ENCODE assay signal across 14 cellular contexts in genomic region chr11:16669799-16670415, GRCh38.
DNase-seq lines count a peak whose midpoint lies in the region; ATAC-seq, FAIRE-seq and TF ChIP-seq lines count a peak whose summit lies in the region.
"Had no signal": no experiment of that assay in that cellular context is flagged by ENCODE, and none has a peak within 500 bp of the region (broad histone marks: within the 10 kb centered on the region; RNA-seq: fewer than 3 reads in every experiment).

No MANE protein-coding gene starts in this region.

- DNase-seq in ACHN (peak; percentile 34), HTR-8/SVneo (ENCODE audit: insufficient read length, low spot score) (peak; percentile 47), WTC11 (ENCODE audit: low spot score) (peak; percentile 41), iris pigment epithelial cell (ENCODE audit: low read depth) (peak; percentile 36), NCI-H345 treated with DMSO at 0.1 percent for 48 hours (lab: John Stamatoyannopoulos, UW; ENCODE audit: unreplicated experiment) (no peak), NCI-H82 treated with DMSO at 0.1 percent for 48 hours (lab: John Stamatoyannopoulos, UW; ENCODE audit: unreplicated experiment) (no peak)
- DNase-seq in stimulated activated CD4-positive, alpha-beta T cell treated with anti-CD3 and anti-CD28 coated beads, Interleukin-4, amount 100 ng/mL, for 24 hours = no peak
- no peak for DNase-seq in stimulated activated naive B cell treated with anti-CD40 and anti-IgM and Interleukin-4, amounts not matched to agents 10 μg/mL and 1 μg/mL and 100 μg/mL, for 72 hours
- DNase-seq: activated CD4-positive, alpha-beta T cell treated with anti-CD3 and anti-CD28 coated beads, Interleukin-2, amount 50 U/mL, for 1 hour; effector memory CD8-positive, alpha-beta T cell; NCI-H526; stimulated activated naive CD4-positive, alpha-beta T cell had no signal

- H3K4me1 Mint-ChIP-seq in WTC11 = peaks cover 5% of the 10 kb centered on the region
- no peaks in the 10 kb centered on the region for H3K4me1 Mint-ChIP-seq in stimulated activated naive B cell treated with anti-CD40 and anti-IgM and Interleukin-4, amounts not matched to agents 10 μg/mL and 1 μg/mL and 100 μg/mL, for 72 hours
- H3K4me1 Mint-ChIP-seq: activated naive CD4-positive, alpha-beta T cell treated with anti-CD3 and anti-CD28 coated beads, Interleukin-2, amount 50 U/mL, for 24 hours; B cell had no signal

- H3K27me3 Mint-ChIP-seq in WTC11 (ENCODE audit: low read depth) = peaks cover 3% of the 10 kb centered on the region
- peaks cover 0 to 5% of the 10 kb centered on the region in 2 donors for H3K27me3 Mint-ChIP-seq in stimulated activated naive B cell treated with anti-CD40 and anti-IgM and Interleukin-4, amounts not matched to agents 10 μg/mL and 1 μg/mL and 100 μg/mL, for 72 hours

- POLR2A ChIA-PET in WTC11 (lab: Charles Lee) = no interaction called here

- peaks cover 23% of the 10 kb centered on the region for H3K36me3 Mint-ChIP-seq in WTC11
- peaks cover 0 to 4% of the 10 kb centered on the region in 2 donors for H3K36me3 Mint-ChIP-seq in stimulated activated naive B cell treated with anti-CD40 and anti-IgM and Interleukin-4, amounts not matched to agents 10 μg/mL and 1 μg/mL and 100 μg/mL, for 72 hours

- ATAC-seq in WTC11 = peak; percentile 98
- ATAC-seq in stimulated activated naive B cell treated with anti-CD40 and anti-IgM and Interleukin-4, amounts not matched to agents 10 μg/mL and 1 μg/mL and 100 μg/mL, for 72 hours (replicated peaks) = no peak
- ATAC-seq: effector memory CD8-positive, alpha-beta T cell had no signal

- peaks cover 36% of the 10 kb centered on the region for H3K9me3 Mint-ChIP-seq in WTC11
- H3K9me3 Mint-ChIP-seq in stimulated activated naive B cell treated with anti-CD40 and anti-IgM and Interleukin-4, amounts not matched to agents 10 μg/mL and 1 μg/mL and 100 μg/mL, for 72 hours = peaks cover 18 to 25% of the 10 kb centered on the region in 2 donors
- H3K9me3 Mint-ChIP-seq: effector memory CD8-positive, alpha-beta T cell had no signal

- H3K4me3 Mint-ChIP-seq in WTC11 = no peak overlapping the region
- H3K4me3 Mint-ChIP-seq in stimulated activated naive B cell treated with anti-CD40 and anti-IgM and Interleukin-4, amounts not matched to agents 10 μg/mL and 1 μg/mL and 100 μg/mL, for 72 hours = no peak overlapping the region
- H3K4me3 Mint-ChIP-seq: activated naive CD4-positive, alpha-beta T cell treated with anti-CD3 and anti-CD28 coated beads, Interleukin-2, amount 50 U/mL, for 24 hours; B cell; effector memory CD8-positive, alpha-beta T cell had no signal

- CTCF ChIA-PET in WTC11 (lab: Charles Lee) = no interaction called here

- peak overlapping the region; percentile 67; the same call in 1 of the 2 replicates for H3K27ac Mint-ChIP-seq in WTC11
- no peak overlapping the region for H3K27ac Mint-ChIP-seq in stimulated activated naive B cell treated with anti-CD40 and anti-IgM and Interleukin-4, amounts not matched to agents 10 μg/mL and 1 μg/mL and 100 μg/mL, for 72 hours
- H3K27ac Mint-ChIP-seq: activated naive CD4-positive, alpha-beta T cell treated with anti-CD3 and anti-CD28 coated beads, Interleukin-2, amount 50 U/mL, for 24 hours; B cell; effector memory CD8-positive, alpha-beta T cell had no signal

- in situ Hi-C loops in ACHN (cut with HindIII; ENCODE audit: low pct_ligation_motif_present, low pct_unique_long_range_greater_than_20kb, low sequenced_read_pairs) = no loop called here

- FAIRE-seq in HTR-8/SVneo (lab: Jason Lieb, UNC) = peak; percentile 93

- no peak for TF ChIP-seq CTCF in WTC11 (IDR thresholded peaks at IDR 0.05)

TF ChIP-seq in WTC11, 78 proteins besides CTCF, POLR2A, EP300 and RAD21:
- TF ChIP-seq ZNF317 (CRISPR knock-in tag; IDR thresholded peaks at IDR 0.05; ENCODE audit: borderline replicate concordance, low read depth) (no peak), NFATC4 (CRISPR knock-in tag; IDR thresholded peaks at IDR 0.05) (no peak), ZNF671 (CRISPR knock-in tag; IDR thresholded peaks at IDR 0.05) (no peak), ZNF219 (CRISPR knock-in tag; IDR thresholded peaks at IDR 0.05; ENCODE audit: borderline replicate concordance) (no peak), MXD4 (CRISPR knock-in tag; IDR thresholded peaks at IDR 0.05; ENCODE audit: borderline replicate concordance) (no peak), KAT7 (CRISPR knock-in tag; IDR thresholded peaks at IDR 0.05; ENCODE audit: borderline replicate concordance) (no peak), ZNF423 (CRISPR knock-in tag; IDR thresholded peaks at IDR 0.05) (no peak), NR2C2 (CRISPR knock-in tag; IDR thresholded peaks at IDR 0.05) (no peak), E2F1 (CRISPR knock-in tag; IDR thresholded peaks at IDR 0.05) (no peak)
- TF ChIP-seq, protein P1, sequence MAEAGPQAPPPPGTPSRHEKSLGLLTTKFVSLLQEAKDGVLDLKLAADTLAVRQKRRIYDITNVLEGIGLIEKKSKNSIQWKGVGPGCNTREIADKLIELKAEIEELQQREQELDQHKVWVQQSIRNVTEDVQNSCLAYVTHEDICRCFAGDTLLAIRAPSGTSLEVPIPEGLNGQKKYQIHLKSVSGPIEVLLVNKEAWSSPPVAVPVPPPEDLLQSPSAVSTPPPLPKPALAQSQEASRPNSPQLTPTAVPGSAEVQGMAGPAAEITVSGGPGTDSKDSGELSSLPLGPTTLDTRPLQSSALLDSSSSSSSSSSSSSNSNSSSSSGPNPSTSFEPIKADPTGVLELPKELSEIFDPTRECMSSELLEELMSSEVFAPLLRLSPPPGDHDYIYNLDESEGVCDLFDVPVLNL (CRISPR knock-in tag; IDR thresholded peaks at IDR 0.05; ENCODE audit: borderline replicate concordance, low read depth) = no peak
- TF ChIP-seq, protein P2, sequence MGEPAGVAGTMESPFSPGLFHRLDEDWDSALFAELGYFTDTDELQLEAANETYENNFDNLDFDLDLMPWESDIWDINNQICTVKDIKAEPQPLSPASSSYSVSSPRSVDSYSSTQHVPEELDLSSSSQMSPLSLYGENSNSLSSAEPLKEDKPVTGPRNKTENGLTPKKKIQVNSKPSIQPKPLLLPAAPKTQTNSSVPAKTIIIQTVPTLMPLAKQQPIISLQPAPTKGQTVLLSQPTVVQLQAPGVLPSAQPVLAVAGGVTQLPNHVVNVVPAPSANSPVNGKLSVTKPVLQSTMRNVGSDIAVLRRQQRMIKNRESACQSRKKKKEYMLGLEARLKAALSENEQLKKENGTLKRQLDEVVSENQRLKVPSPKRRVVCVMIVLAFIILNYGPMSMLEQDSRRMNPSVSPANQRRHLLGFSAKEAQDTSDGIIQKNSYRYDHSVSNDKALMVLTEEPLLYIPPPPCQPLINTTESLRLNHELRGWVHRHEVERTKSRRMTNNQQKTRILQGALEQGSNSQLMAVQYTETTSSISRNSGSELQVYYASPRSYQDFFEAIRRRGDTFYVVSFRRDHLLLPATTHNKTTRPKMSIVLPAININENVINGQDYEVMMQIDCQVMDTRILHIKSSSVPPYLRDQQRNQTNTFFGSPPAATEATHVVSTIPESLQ (CRISPR knock-in tag; IDR thresholded peaks at IDR 0.05) = no peak
- TF ChIP-seq, protein P3, sequence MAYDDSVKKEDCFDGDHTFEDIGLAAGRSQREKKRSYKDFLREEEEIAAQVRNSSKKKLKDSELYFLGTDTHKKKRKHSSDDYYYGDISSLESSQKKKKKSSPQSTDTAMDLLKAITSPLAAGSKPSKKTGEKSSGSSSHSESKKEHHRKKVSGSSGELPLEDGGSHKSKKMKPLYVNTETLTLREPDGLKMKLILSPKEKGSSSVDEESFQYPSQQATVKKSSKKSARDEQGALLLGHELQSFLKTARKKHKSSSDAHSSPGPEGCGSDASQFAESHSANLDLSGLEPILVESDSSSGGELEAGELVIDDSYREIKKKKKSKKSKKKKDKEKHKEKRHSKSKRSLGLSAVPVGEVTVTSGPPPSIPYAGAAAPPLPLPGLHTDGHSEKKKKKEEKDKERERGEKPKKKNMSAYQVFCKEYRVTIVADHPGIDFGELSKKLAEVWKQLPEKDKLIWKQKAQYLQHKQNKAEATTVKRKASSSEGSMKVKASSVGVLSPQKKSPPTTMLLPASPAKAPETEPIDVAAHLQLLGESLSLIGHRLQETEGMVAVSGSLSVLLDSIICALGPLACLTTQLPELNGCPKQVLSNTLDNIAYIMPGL (CRISPR knock-in tag; IDR thresholded peaks at IDR 0.05) = no peak

Comparison
In these comparisons a context has a peak if more than half of its experiments do, and no peak if none do; other contexts are left out.
1. DNase-seq: peak in ACHN (single experiment), HTR-8/SVneo (single experiment), WTC11 (single experiment) and iris pigment epithelial cell (single experiment); none in stimulated activated CD4-positive, alpha-beta T cell treated with anti-CD3 and anti-CD28 coated beads, Interleukin-4, amount 100 ng/mL, for 24 hours (single experiment), NCI-H345 treated with DMSO at 0.1 percent for 48 hours (single experiment), stimulated activated naive B cell treated with anti-CD40 and anti-IgM and Interleukin-4, amounts not matched to agents 10 μg/mL and 1 μg/mL and 100 μg/mL, for 72 hours (single experiment) and NCI-H82 treated with DMSO at 0.1 percent for 48 hours (single experiment).